8 cellular contexts compared by ENCODE assay signal in genomic region chr19:55624109-55625003, GRCh38. TPM values are rescaled to one million over a fixed set of nuclear protein-coding genes. Genes with fewer than 3 reads are reported as not detected.
DNase-seq lines count a peak whose midpoint lies in the region; ATAC-seq and TF ChIP-seq lines count a peak whose summit lies in the region.

A gene with protein sequence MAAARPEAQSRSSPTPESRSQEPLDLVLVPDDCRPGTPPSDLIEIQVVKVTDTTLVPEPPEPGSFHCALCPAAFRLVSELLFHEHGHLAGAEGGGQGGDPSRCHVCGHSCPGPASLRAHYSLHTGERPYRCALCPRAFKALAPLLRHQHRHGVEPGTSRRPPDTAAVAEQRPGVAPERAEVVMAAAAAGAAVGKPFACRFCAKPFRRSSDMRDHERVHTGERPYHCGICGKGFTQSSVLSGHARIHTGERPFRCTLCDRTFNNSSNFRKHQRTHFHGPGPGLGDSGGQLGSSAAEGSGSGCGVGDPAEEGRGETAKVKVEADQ (minus strand): TSS chr19:55624566. CDS start chr19:55624561, 5 bp downstream.

- ATAC-seq in GM18909 (IDR thresholded peaks at IDR 0.05; ENCODE audit: poor library complexity, unreplicated experiment), result peak; percentile 71

- H3K27me3 ChIP-seq in HUES64 (ENCODE audit: insufficient read depth, low read length) (no peaks in the 10 kb centered on the region), endodermal cell (ENCODE audit: control insufficient read depth, insufficient read depth, low read length, poor library complexity, severe bottlenecking) (no peaks in the 10 kb centered on the region)

- WGBS in HUES64, result 2% methylated on average over 52 of the region's 56 CpGs
- 3 to 4% methylated on average over 26 to 48 of the region's 56 CpGs for WGBS in endodermal cell (ENCODE audit: insufficient coverage in 1 of 2, insufficient read length in 1 of 2), 2 experiments
- WGBS in mesodermal cell (ENCODE audit: insufficient coverage in 2 of 2), 2 experiments, result 2 to 4% methylated on average over 36 to 40 of the region's 56 CpGs

- H3K4me1 Mint-ChIP-seq in endodermal cell, result peaks cover 2% of the 10 kb centered on the region

- H3K27me3 Mint-ChIP-seq in endodermal cell (ENCODE audit: insufficient read depth), result peaks cover 10% of the 10 kb centered on the region

- TF ChIP-seq CTCF in endodermal cell (conservative IDR thresholded peaks at IDR 0.05), result no peak

- no peaks in the 10 kb centered on the region for H3K9me3 ChIP-seq in HUES64 (ENCODE audit: insufficient read depth, low read depth, low read length)
- no peaks in the 10 kb centered on the region for H3K9me3 ChIP-seq in endodermal cell (ENCODE audit: control insufficient read depth, low read length)
- H3K9me3 ChIP-seq in mesodermal cell (ENCODE audit: control insufficient read depth, low read length), result no peaks in the 10 kb centered on the region

- peaks cover 12% of the 10 kb centered on the region; the same call in 1 of the 2 replicates for H3K36me3 ChIP-seq in HUES64 (ENCODE audit: insufficient read depth, low read length)
- peaks cover 13% of the 10 kb centered on the region for H3K36me3 ChIP-seq in endodermal cell (ENCODE audit: control insufficient read depth, insufficient read depth, low read length)
- H3K36me3 ChIP-seq in mesodermal cell (ENCODE audit: control insufficient read depth, insufficient read depth, low read length), result peaks cover 13% of the 10 kb centered on the region

- H3K9ac ChIP-seq in HUES64 (ENCODE audit: low read depth, low read length) (peak within 1 kb of the TSS; percentile 74), endodermal cell (ENCODE audit: extremely low read depth, low read length, poor library complexity, severe bottlenecking) (peak within 1 kb of the TSS; percentile 72)

- H3K27ac ChIP-seq in HUES64 (ENCODE audit: low read depth, low read length), result peak within 1 kb of the TSS; percentile 99
- peak within 1 kb of the TSS; percentile 96 for H3K27ac ChIP-seq in endodermal cell (ENCODE audit: low read depth, low read length)
- peak within 1 kb of the TSS; percentile 97 for H3K27ac ChIP-seq in mesodermal cell (ENCODE audit: low read depth, low read length, severe bottlenecking)

- no peaks in the 10 kb centered on the region for H3K9me3 Mint-ChIP-seq in endodermal cell

- H3K4me3 ChIP-seq in HUES64 (ENCODE audit: low read length) (peak within 1 kb of the TSS; percentile 61), endodermal cell (ENCODE audit: low read length) (peak within 1 kb of the TSS; percentile 83), mesodermal cell (ENCODE audit: extremely low read depth, insufficient read depth, low read length, poor library complexity, severe bottlenecking) (peak within 1 kb of the TSS; percentile 56)

- H3K4me1 ChIP-seq in HUES64 (ENCODE audit: insufficient read depth, low read length) (no peaks in the 10 kb centered on the region), endodermal cell (ENCODE audit: control insufficient read depth, insufficient read depth, low read length) (no peaks in the 10 kb centered on the region), mesodermal cell (ENCODE audit: control insufficient read depth, insufficient read depth, low read length, poor library complexity, severe bottlenecking) (no peaks in the 10 kb centered on the region)

- H3K4me3 Mint-ChIP-seq in endodermal cell, result peak within 1 kb of the TSS; percentile 73

- H3K36me3 Mint-ChIP-seq in endodermal cell (ENCODE audit: low read depth), result peaks cover 11% of the 10 kb centered on the region

- DNase-seq in 8988T, result peak; percentile 84
- DNase-seq in NOMO-1 treated with dmso at 0.1 percent for 144 hours (lab: John Stamatoyannopoulos, UW; ENCODE audit: unreplicated experiment), result peak; percentile 90
- DNase-seq in activated CD8-positive, alpha-beta memory T cell treated with anti-CD3 and anti-CD28 coated beads, Interleukin-2, amount 50 U/mL, for 4 hours, result peak; percentile 93
- DNase-seq in endodermal cell, result peak; percentile 98
- DNase-seq in stimulated activated CD8-positive, alpha-beta memory T cell treated with anti-CD3 and anti-CD28 coated beads, Interleukin-12 subunit alpha, Interleukin-12 subunit beta, amount 100 ng/mL, for 4 hours (ENCODE audit: low read depth), result peak; percentile 86

- H3K27ac Mint-ChIP-seq in endodermal cell, result peak within 1 kb of the TSS; percentile 97

RNA-seq across cellular contexts. Expression of the gene that starts here (rescaled TPM):
- 7.1 TPM for polyA plus RNA-seq in HUES64 (2013, experiment 1 of 2)
- polyA plus RNA-seq in HUES64 (2013, experiment 2 of 2), result 10.1 TPM
- total RNA-seq in endodermal cell, result 10 to 100 TPM in 1 of 2 donors, 1 to 10 TPM in 1; 7.2 to 10.7 TPM
- 15.0 TPM for polyA plus RNA-seq in endodermal cell (2013, experiment 1 of 2)
- 13.7 TPM for polyA plus RNA-seq in endodermal cell (2013, experiment 2 of 2)
- polyA plus RNA-seq in mesodermal cell (2013, experiment 1 of 2), result 7.0 TPM
- 5.4 TPM for polyA plus RNA-seq in mesodermal cell (2013, experiment 2 of 2)

Comparison
In these comparisons a context has a peak if more than half of its experiments do, and no peak if none do; other contexts are left out.
1. Peak in every context shown above with its lines: DNase-seq, ATAC-seq, H3K4me3 ChIP-seq and H3K27ac ChIP-seq.